In the genomic region with DNA sequence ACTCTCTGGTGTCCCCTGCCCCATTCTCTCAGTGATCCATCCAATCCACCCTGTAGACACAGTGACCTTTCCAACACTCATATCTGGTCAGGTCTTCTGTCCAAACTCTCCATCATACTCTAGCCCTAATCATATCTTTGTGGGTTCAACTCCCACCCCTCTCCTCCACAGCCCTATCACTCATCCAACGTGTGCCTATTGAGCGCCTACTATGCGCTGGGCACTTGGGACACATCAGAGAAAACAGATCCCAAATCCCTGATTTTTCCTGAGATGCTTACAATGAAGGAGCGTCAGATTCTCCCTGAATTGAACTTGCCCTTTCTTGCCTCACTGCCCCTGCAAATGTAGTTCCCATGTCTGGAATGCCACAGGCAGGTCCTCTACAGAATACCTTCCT, we compare ENCODE assay signal across 1 cellular context.
TF ChIP-seq lines count a peak whose summit lies in the region.

No MANE protein-coding gene starts in this region.

TF ChIP-seq in H1, 55 proteins besides CTCF, POLR2A, EP300 and RAD21:
- TF ChIP-seq PHF8 (conservative IDR thresholded peaks at IDR 0.05; ENCODE audit: low read depth, low read length): no peak
- TF ChIP-seq HDAC2 (IDR thresholded peaks at IDR 0.05; ENCODE audit: borderline replicate concordance in 1 of 2, low read depth in 2 of 2, low read length in 2 of 2): no peak
- TF ChIP-seq CTBP2 (IDR thresholded peaks at IDR 0.05; ENCODE audit: borderline replicate concordance, insufficient read depth, insufficient read length, low read length): no peak
- TF ChIP-seq CHD1 (IDR thresholded peaks at IDR 0.05; ENCODE audit: low read depth, low read length): no peak
- no peak for TF ChIP-seq SIN3A (conservative IDR thresholded peaks at IDR 0.05 in 1 of 2, IDR thresholded peaks at IDR 0.05 in 1 of 2; ENCODE audit: low read depth in 1 of 2, low read length in 2 of 2)
- no peak for TF ChIP-seq EGR1 (IDR thresholded peaks at IDR 0.05; ENCODE audit: borderline replicate concordance, low read depth, low read length)
